16 cellular contexts compared by ENCODE assay signal in genomic region chr7:99935009-99935408, GRCh38. TPM values are rescaled to one million over a fixed set of nuclear protein-coding genes. Genes with fewer than 3 reads are reported as not detected.
"Had no signal": no experiment of that assay in that cellular context is flagged by ENCODE, and none has a peak within 500 bp of the region (broad histone marks: within the 10 kb centered on the region; RNA-seq: fewer than 3 reads in every experiment).

No MANE protein-coding gene starts in this region.

RNA-seq across cellular contexts. Expression of gene GJC3, which starts 5.6 kb away (rescaled TPM):
- total RNA-seq: activated CD4-positive, alpha-beta memory T cell treated with anti-CD3 and anti-CD28 coated beads, Interleukin-2, amount 10 ng/mL, durations not matched to agents 7 days and 5 days; activated CD4-positive, alpha-beta T cell treated with anti-CD3 and anti-CD28 coated beads, Interleukin-2, amount 10 ng/mL, durations not matched to agents 24 days and 14 days; bronchial epithelial cell; colonic mucosa; kidney epithelial cell; pulmonary artery endothelial cell; right atrium auricular region; smooth muscle cell; stomach; thyroid gland; vagina had no signal
- polyA plus RNA-seq: immature natural killer cell, smooth muscle cell had no signal

RNA-seq across cellular contexts. Expression of gene TRIM4, which starts 15.7 kb away (rescaled TPM):
- total RNA-seq: smooth muscle cell had no signal
- polyA plus RNA-seq: smooth muscle cell had no signal

RNA-seq across cellular contexts. Expression of gene AZGP1, which starts 40.8 kb away (rescaled TPM):
- total RNA-seq: activated CD4-positive, alpha-beta memory T cell treated with anti-CD3 and anti-CD28 coated beads, Interleukin-2, amount 10 ng/mL, durations not matched to agents 7 days and 5 days; activated CD4-positive, alpha-beta T cell treated with anti-CD3 and anti-CD28 coated beads, Interleukin-2, amount 10 ng/mL, durations not matched to agents 24 days and 14 days; activated T-helper 2 cell treated with anti-CD3 and anti-CD28 coated beads, Interferon-gamma antibody, Interleukin-2, Interleukin-4, amounts not matched to agents 10 μg/mL and 5 μg/mL and 100 μg/mL, durations not matched to agents 14 hours and 24 hours and 36 hours; dermis microvascular lymphatic vessel endothelial cell; neural crest cell; pulmonary artery endothelial cell had no signal
- polyA plus RNA-seq: immature natural killer cell, smooth muscle cell had no signal

RNA-seq across cellular contexts. Expression of gene OR2AE1, which starts 58.2 kb away (rescaled TPM):
- total RNA-seq: activated CD4-positive, alpha-beta memory T cell treated with anti-CD3 and anti-CD28 coated beads, Interleukin-2, amount 10 ng/mL, durations not matched to agents 7 days and 5 days; bronchial epithelial cell; colonic mucosa; dermis microvascular lymphatic vessel endothelial cell; heart left ventricle; kidney epithelial cell; neural crest cell; smooth muscle cell; vagina had no signal
- polyA plus RNA-seq: heart left ventricle, immature natural killer cell, smooth muscle cell, stomach had no signal
